In genomic region chr7:140724706-140725105, GRCh38 we compare ENCODE assay signal across 1 cellular context.
TF ChIP-seq lines count a peak whose summit lies in the region.

No MANE protein-coding gene starts in this region.

TF ChIP-seq in SK-N-SH treated with all-trans-retinoic acid at 6 μM for 48 hours, 23 proteins besides CTCF, POLR2A, EP300 and RAD21 (continued from another document):
- TF ChIP-seq TSHZ2 (CRISPR knock-in tag; IDR thresholded peaks at IDR 0.05) (peak; percentile 85), BACH2 (CRISPR knock-in tag; IDR thresholded peaks at IDR 0.05; ENCODE audit: borderline replicate concordance) (no peak), PPARA (CRISPR knock-in tag; IDR thresholded peaks at IDR 0.05; ENCODE audit: borderline replicate concordance) (no peak)
